In genomic region chr1:159892944-159893343, GRCh38 we compare ENCODE assay signal across 16 cellular contexts. TPM values are rescaled to one million over a fixed set of nuclear protein-coding genes. Genes with fewer than 3 reads are reported as not detected.
DNase-seq lines count a peak whose midpoint lies in the region; ATAC-seq, FAIRE-seq and TF ChIP-seq lines count a peak whose summit lies in the region.
"Had no signal": no experiment of that assay in that cellular context is flagged by ENCODE, and none has a peak within 500 bp of the region (broad histone marks: within the 10 kb centered on the region; RNA-seq: fewer than 3 reads in every experiment).

No MANE protein-coding gene starts in this region.

- H3F3A ChIP-seq in PC-9 (ENCODE audit: insufficient read depth, low read depth) = peaks cover 9% of the 10 kb centered on the region; the same call in 1 of the 2 replicates

- H4K20me1 ChIP-seq in PC-9 (ENCODE audit: insufficient read depth) (no peaks in the 10 kb centered on the region), hepatocyte (ENCODE audit: insufficient read depth, poor library complexity, severe bottlenecking) (no peaks in the 10 kb centered on the region)

- no peak overlapping the region for H3K27ac Mint-ChIP-seq in osteocyte (ENCODE audit: unreplicated experiment)

- H3K4me3 ChIP-seq in PC-9 = no peak overlapping the region
- no peak overlapping the region for H3K4me3 ChIP-seq in hepatocyte
- H3K4me3 ChIP-seq: ovary, upper lobe of left lung had no signal

- H3K27ac ChIP-seq in PC-9 = no peak overlapping the region
- no peak overlapping the region for H3K27ac ChIP-seq in hepatocyte
- H3K27ac ChIP-seq: ovary, upper lobe of left lung had no signal

- H2AFZ ChIP-seq in PC-9 (no peak overlapping the region), hepatocyte (no peak overlapping the region)

- H3K4me2 ChIP-seq in PC-9 (no peak overlapping the region), hepatocyte (no peak overlapping the region)

- H3K9me3 Mint-ChIP-seq in osteocyte (ENCODE audit: unreplicated experiment) = no peaks in the 10 kb centered on the region

- no peaks in the 10 kb centered on the region for H3K9me2 ChIP-seq in PC-9 (ENCODE audit: insufficient read depth)
- no peaks in the 10 kb centered on the region for H3K9me2 ChIP-seq in hepatocyte (replicated peaks; ENCODE audit: insufficient read depth)

- TF ChIP-seq CTCF in GM10248 (IDR thresholded peaks at IDR 0.05; ENCODE audit: control extremely low read depth, extremely low read depth, low read depth, missing control alignments) (peak; percentile 28), PC-9 (conservative IDR thresholded peaks at IDR 0.05) (peak; percentile 36), hepatocyte (IDR thresholded peaks at IDR 0.05; ENCODE audit: poor library complexity) (peak; percentile 22), osteocyte (IDR thresholded peaks at IDR 0.05) (no peak)

- intact Hi-C loops in PC-9 (cut with micrococcal nuclease; ENCODE audit: unreplicated experiment) = loop anchor here (1.0 to 5.0 kb wide), 3 partner anchors 44 to 296 kb away; no protein-coding TSS in a partner anchor

- ATAC-seq in GM19463 (IDR thresholded peaks at IDR 0.05; ENCODE audit: unreplicated experiment) = no peak

- no peaks in the 10 kb centered on the region for H3K36me3 ChIP-seq in PC-9 (ENCODE audit: low read depth)
- H3K36me3 ChIP-seq in hepatocyte (replicated peaks; ENCODE audit: insufficient read depth, low read depth) = no peaks in the 10 kb centered on the region
- H3K36me3 ChIP-seq: ovary, upper lobe of left lung had no signal

- no peaks in the 10 kb centered on the region for H3K36me3 Mint-ChIP-seq in osteocyte (ENCODE audit: unreplicated experiment)

- 54% methylated on average over 5 of the region's 5 CpGs for WGBS in hepatocyte (ENCODE audit: low lambda C conversion rate, missing lambda C conversion rate)

- CTCF ChIA-PET in GM10248 (lab: Yijun Ruan, JAX) = interaction anchor here (0.6 to 14.2 kb wide), 25 partner anchors 10 to 761 kb away, joined by 3 to 302 read pairs (median 4); partner anchors contain the start of genes CFAP45, FCRL6 and TAGLN2
- CTCF ChIA-PET in PC-9 (lab: Charles Lee) = interaction anchor here (0.6 to 4.8 kb wide), 11 partner anchors 23 to 483 kb away, joined by 3 to 72 read pairs (median 5); partner anchors contain the start of genes DUSP23 and TAGLN2

- no peak for FAIRE-seq in RCC 7860 (lab: Jason Lieb, UNC)

- H3K27me3 ChIP-seq in PC-9 (ENCODE audit: insufficient read depth, low read depth) (no peaks in the 10 kb centered on the region), hepatocyte (no peaks in the 10 kb centered on the region)
- H3K27me3 ChIP-seq: ovary, upper lobe of left lung had no signal

- no peaks in the 10 kb centered on the region for H3K9me3 ChIP-seq in PC-9 (ENCODE audit: insufficient read depth, low read depth)
- no peaks in the 10 kb centered on the region for H3K9me3 ChIP-seq in hepatocyte (ENCODE audit: low read depth)
- H3K9me3 ChIP-seq: ovary, upper lobe of left lung had no signal

- no TSS peak for BruUV-seq in PC-9 (replicated peaks; lab: Mats Ljungman, UMichigan)

- no peak overlapping the region for H3K4me3 Mint-ChIP-seq in osteocyte (ENCODE audit: unreplicated experiment)

- POLR2A ChIA-PET in GM10248 (lab: Yijun Ruan, JAX) (no interaction called here), PC-9 (lab: Charles Lee; ENCODE audit: unreplicated experiment) (interaction anchor here (0.6 to 1.4 kb wide), 4 partner anchors 23 to 115 kb away, joined by 5 to 10 read pairs (median 8); no protein-coding TSS in a partner anchor)

- no peaks in the 10 kb centered on the region for H3K27me3 Mint-ChIP-seq in osteocyte (ENCODE audit: unreplicated experiment)

- DNase-seq in COR-L47 (lab: John Stamatoyannopoulos, UW) (peak; percentile 10), GM10248 (ENCODE audit: extremely low spot score) (no peak), PC-9 (no peak), hepatocyte (ENCODE audit: low spot score) (no peak), dedifferentiated amniotic fluid mesenchymal stem cell (ENCODE audit: extremely low spot score) (no peak), osteocyte (ENCODE audit: extremely low spot score, unreplicated experiment) (no peak), RCC 7860 (ENCODE audit: low spot score) (no peak)
- DNase-seq: erythroblast, hippocampal formation, NCI-H1092 treated with DMSO at 0.1 percent for 48 hours, NCI-H524 treated with DMSO at 0.1 percent for 48 hours, ovary, upper lobe of left lung had no signal

- peaks cover 20% of the 10 kb centered on the region for H3K4me1 Mint-ChIP-seq in osteocyte (ENCODE audit: unreplicated experiment)

- H3K4me1 ChIP-seq in PC-9 (replicated peaks; ENCODE audit: insufficient read depth) = peaks cover 26% of the 10 kb centered on the region
- H3K4me1 ChIP-seq in hepatocyte (ENCODE audit: insufficient read depth) = peaks cover 6% of the 10 kb centered on the region

- H3K79me2 ChIP-seq in PC-9 (ENCODE audit: low read depth) (no peaks in the 10 kb centered on the region), hepatocyte (no peaks in the 10 kb centered on the region)

RNA-seq across cellular contexts. Expression of gene CFAP45, which starts 7.0 kb away (rescaled TPM):
- total RNA-seq in PC-9 (2021) (8.2 and 9.3 TPM in 2 replicates), hepatocyte (0.43 TPM in 1 of 2 replicates, not detected in the other), osteocyte (0.52 and 0.83 TPM in 2 replicates)
- polyA plus RNA-seq in hepatocyte = not detected in 2 replicates

RNA-seq across cellular contexts. Expression of gene VSIG8, which starts 30.5 kb away (rescaled TPM):
- not detected in 2 replicates for total RNA-seq in PC-9 (2021)
- total RNA-seq in hepatocyte = 0.33 TPM in 1 of 2 replicates, not detected in the other
- 0.13 and 0.38 TPM in 2 replicates for polyA plus RNA-seq in hepatocyte
- total RNA-seq in osteocyte = not detected in 2 replicates
- total RNA-seq: cardiac septum, mesenteric fat pad had no signal

RNA-seq across cellular contexts. Expression of gene TAGLN2, which starts 32.4 kb away (rescaled TPM):
- total RNA-seq in PC-9 (2021) (473 and 481 TPM in 2 replicates), hepatocyte (122 and 124 TPM in 2 replicates), osteocyte (161 and 169 TPM in 2 replicates)
- polyA plus RNA-seq in hepatocyte = 284 and 292 TPM in 2 replicates

RNA-seq across cellular contexts. Expression of gene IGSF9, which starts 52.5 kb away (rescaled TPM):
- total RNA-seq in PC-9 (2021) (22.9 and 23.4 TPM in 2 replicates), hepatocyte (5.3 and 8.2 TPM in 2 replicates), osteocyte (not detected in 2 replicates)
- polyA plus RNA-seq in hepatocyte = 22.5 and 25.4 TPM in 2 replicates
- total RNA-seq: cardiac septum had no signal
